In genomic region chr7:120852700-120853099, GRCh38 we compare ENCODE assay signal across 1 cellular context.
TF ChIP-seq lines count a peak whose summit lies in the region.

No MANE protein-coding gene starts in this region.

TF ChIP-seq in HEK293, 187 proteins besides CTCF, POLR2A, EP300 and RAD21 (continued from another document):
- peak; percentile 74 for TF ChIP-seq PRDM6 (tag by site-specific recombination; IDR thresholded peaks at IDR 0.05)
- no peak for TF ChIP-seq ZNF416 (tag by site-specific recombination; IDR thresholded peaks at IDR 0.05)
- no peak for TF ChIP-seq ZNF214 (tag by site-specific recombination; IDR thresholded peaks at IDR 0.05; ENCODE audit: borderline replicate concordance)
- no peak for TF ChIP-seq ZNF510 (tag by site-specific recombination; IDR thresholded peaks at IDR 0.05; ENCODE audit: insufficient replicate concordance)
- 0 out of 2 replicates have a peak, but pooled peaks have one; percentile 5 for TF ChIP-seq ZNF596 (tag by site-specific recombination; IDR thresholded peaks at IDR 0.05)
- TF ChIP-seq ZNF837 (tag by site-specific recombination; IDR thresholded peaks at IDR 0.05), result no peak
- no peak for TF ChIP-seq ZNF239 (tag by site-specific recombination; IDR thresholded peaks at IDR 0.05)
- TF ChIP-seq FEZF1 (tag by site-specific recombination; IDR thresholded peaks at IDR 0.05), result no peak
- TF ChIP-seq ZNF394 (tag by site-specific recombination; IDR thresholded peaks at IDR 0.05; ENCODE audit: borderline replicate concordance), result no peak
- no peak for TF ChIP-seq ZNF664 (tag by site-specific recombination; IDR thresholded peaks at IDR 0.05)
- TF ChIP-seq, protein P1, sequence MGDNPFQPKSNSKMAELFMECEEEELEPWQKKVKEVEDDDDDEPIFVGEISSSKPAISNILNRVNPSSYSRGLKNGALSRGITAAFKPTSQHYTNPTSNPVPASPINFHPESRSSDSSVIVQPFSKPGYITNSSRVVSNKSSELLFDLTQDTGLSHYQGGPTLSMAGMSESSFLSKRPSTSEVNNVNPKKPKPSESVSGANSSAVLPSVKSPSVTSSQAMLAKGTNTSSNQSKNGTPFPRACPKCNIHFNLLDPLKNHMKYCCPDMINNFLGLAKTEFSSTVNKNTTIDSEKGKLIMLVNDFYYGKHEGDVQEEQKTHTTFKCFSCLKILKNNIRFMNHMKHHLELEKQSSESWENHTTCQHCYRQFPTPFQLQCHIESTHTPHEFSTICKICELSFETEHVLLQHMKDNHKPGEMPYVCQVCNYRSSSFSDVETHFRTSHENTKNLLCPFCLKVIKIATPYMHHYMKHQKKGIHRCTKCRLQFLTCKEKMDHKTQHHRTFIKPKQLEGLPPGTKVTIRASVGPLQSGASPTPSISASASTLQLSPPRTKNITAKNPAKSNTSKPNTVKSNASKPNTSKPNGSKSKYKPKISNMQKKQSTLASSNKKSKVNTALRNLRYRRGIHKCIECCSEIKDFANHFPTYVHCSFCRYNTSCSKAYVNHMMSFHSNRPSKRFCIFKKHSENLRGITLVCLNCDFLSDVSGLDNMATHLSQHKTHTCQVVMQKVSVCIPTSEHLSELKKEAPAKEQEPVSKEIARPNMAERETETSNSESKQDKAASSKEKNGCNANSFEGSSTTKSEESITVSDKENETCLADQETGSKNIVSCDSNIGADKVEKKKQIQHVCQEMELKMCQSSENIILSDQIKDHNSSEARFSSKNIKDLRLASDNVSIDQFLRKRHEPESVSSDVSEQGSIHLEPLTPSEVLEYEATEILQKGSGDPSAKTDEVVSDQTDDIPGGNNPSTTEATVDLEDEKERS (tag by site-specific recombination; IDR thresholded peaks at IDR 0.05), result no peak
- no peak for TF ChIP-seq PATZ1 (tag by site-specific recombination; IDR thresholded peaks at IDR 0.05)
- TF ChIP-seq ZNF626 (tag by site-specific recombination; IDR thresholded peaks at IDR 0.05), result no peak
- no peak for TF ChIP-seq REST (tag by site-specific recombination; IDR thresholded peaks at IDR 0.05)
- TF ChIP-seq ZNF48 (tag by site-specific recombination; IDR thresholded peaks at IDR 0.05), result no peak
- no peak for TF ChIP-seq AEBP2 (tag by site-specific recombination; IDR thresholded peaks at IDR 0.05; ENCODE audit: borderline replicate concordance)
